ENCODE assay signal across 1 cellular context in genomic region chr19:15297416-15298224, GRCh38.
TF ChIP-seq lines count a peak whose summit lies in the region.

No MANE protein-coding gene starts in this region.

TF ChIP-seq in A549, 52 proteins besides CTCF, POLR2A, EP300 and RAD21 (continued from another document):
- TF ChIP-seq BCL3 (IDR thresholded peaks at IDR 0.05) (0 out of 3 replicates have a peak, but pooled peaks have one; percentile 25), EHF (CRISPR knock-in tag; IDR thresholded peaks at IDR 0.05) (no peak), TFCP2L1 (CRISPR knock-in tag; IDR thresholded peaks at IDR 0.05) (no peak), FOXS1 (CRISPR knock-in tag; IDR thresholded peaks at IDR 0.05) (no peak), CEBPB (IDR thresholded peaks at IDR 0.05) (no peak), SMC3 (IDR thresholded peaks at IDR 0.05) (peak; percentile 25; the same call in 2 of the 3 replicates)
